8 cellular contexts compared by ENCODE assay signal in genomic region chr20:38473353-38473795, GRCh38. TPM values are rescaled to one million over a fixed set of nuclear protein-coding genes. Genes with fewer than 3 reads are reported as not detected.
DNase-seq lines count a peak whose midpoint lies in the region; ATAC-seq and TF ChIP-seq lines count a peak whose summit lies in the region.

No MANE protein-coding gene starts in this region.

- H3K27me3 ChIP-seq in cardiac muscle cell (no peaks in the 10 kb centered on the region), Peyer's patch (no peaks in the 10 kb centered on the region), neuron (ENCODE audit: insufficient read depth, low read length) (no peaks in the 10 kb centered on the region)

- H3K27ac ChIP-seq in cardiac muscle cell (peak overlapping the region; percentile 97), Peyer's patch (peak overlapping the region; percentile 91 to 98 (median 92)), epithelial cell of prostate (peak overlapping the region; percentile 82)

- H3K4me1 ChIP-seq in cardiac muscle cell (ENCODE audit: low read depth) (peaks cover 8% of the 10 kb centered on the region), Peyer's patch (peaks cover 0 to 28% (median 12%) of the 10 kb centered on the region in 4 donors), neuron (ENCODE audit: insufficient read depth, low read length) (peaks cover 16% of the 10 kb centered on the region)

- H3K36me3 ChIP-seq in cardiac muscle cell (no peaks in the 10 kb centered on the region), Peyer's patch (no peaks in the 10 kb centered on the region), neuron (ENCODE audit: insufficient read depth, low read length) (peaks cover 5% of the 10 kb centered on the region)

- DNase-seq in cardiac muscle cell (ENCODE audit: low read depth in 1 of 2, low spot score in 1 of 2) (peak; percentile 36 to 58), left cardiac atrium (no peak), Peyer's patch (no peak), epithelial cell of prostate (ENCODE audit: low read depth, low spot score) (no peak), NCI-H2107 treated with DMSO at 0.1 percent for 48 hours (lab: John Stamatoyannopoulos, UW; ENCODE audit: unreplicated experiment) (no peak), NCI-H446 treated with DMSO at 0.1 percent for 48 hours (lab: John Stamatoyannopoulos, UW) (no peak), NCI-H1436 treated with DMSO at 0.1 percent for 48 hours (lab: John Stamatoyannopoulos, UW) (no peak)

- TF ChIP-seq POLR2A in Peyer's patch (IDR thresholded peaks at IDR 0.05) = no peak

- intact Hi-C loops in left cardiac atrium (cut with DNase I) = no loop called here

- no peaks in the 10 kb centered on the region for H3K9me3 ChIP-seq in cardiac muscle cell (ENCODE audit: low read depth)
- no peaks in the 10 kb centered on the region for H3K9me3 ChIP-seq in Peyer's patch
- H3K9me3 ChIP-seq in neuron (ENCODE audit: low read length) = no peaks in the 10 kb centered on the region

- peak overlapping the region; percentile 85 for H3K4me3 ChIP-seq in cardiac muscle cell
- peak overlapping the region; percentile 77 to 94 (median 90) for H3K4me3 ChIP-seq in Peyer's patch
- H3K4me3 ChIP-seq in neuron (ENCODE audit: low read length) = peak overlapping the region; percentile 66

- peak; percentile 24 for TF ChIP-seq CTCF in cardiac muscle cell (IDR thresholded peaks at IDR 0.05; ENCODE audit: low read depth, low read length)
- no peak for TF ChIP-seq CTCF in Peyer's patch (IDR thresholded peaks at IDR 0.05)

- no peak overlapping the region for H2AFZ ChIP-seq in neuron (ENCODE audit: low read depth, low read length)

- no peak for ATAC-seq in left cardiac atrium

RNA-seq across cellular contexts. Expression of gene RALGAPB, which starts 0.7 kb away (rescaled TPM):
- total RNA-seq in cardiac muscle cell (16.5 and 20.3 TPM in 2 replicates), left cardiac atrium (10 to 100 TPM; 19.5 to 27.2 TPM), Peyer's patch (10 to 100 TPM; 54.7 to 69.2 (median 61.1) TPM)
- 10.3 and 11.0 TPM in 2 replicates for polyA plus RNA-seq in cardiac muscle cell

RNA-seq across cellular contexts. Expression of gene SNHG17, which starts 38.2 kb away (rescaled TPM):
- total RNA-seq in cardiac muscle cell (9.0 and 16.6 TPM in 2 replicates), left cardiac atrium (10 to 100 TPM in 1 of 2 donors, 1 to 10 TPM in 1; 7.9 to 35.0 TPM), Peyer's patch (10 to 100 TPM; 19.3 to 54.5 (median 48.3) TPM)
- polyA plus RNA-seq in cardiac muscle cell = 31.8 and 37.0 TPM in 2 replicates

Comparison
In these comparisons a context has a peak if more than half of its experiments do, and no peak if none do; other contexts are left out.
1. DNase-seq: peak in cardiac muscle cell (2 of 2); none in left cardiac atrium (single experiment), Peyer's patch (0 of 3), epithelial cell of prostate (single experiment), NCI-H2107 treated with DMSO at 0.1 percent for 48 hours (single experiment), NCI-H446 treated with DMSO at 0.1 percent for 48 hours (single experiment) and NCI-H1436 treated with DMSO at 0.1 percent for 48 hours (single experiment).
2. Peak in every context shown above with its lines, with median percentiles within 50 percentile points of each other: H3K27ac ChIP-seq and H3K4me3 ChIP-seq.